Comparison of ENCODE assay signal across 30 cellular contexts in genomic region chr21:37210799-37211198, GRCh38.
"Had no signal": no experiment of that assay in that cellular context is flagged by ENCODE, and none has a peak within 500 bp of the region (broad histone marks: within the 10 kb centered on the region; RNA-seq: fewer than 3 reads in every experiment).

No MANE protein-coding gene starts in this region.

- H3K4me1 Mint-ChIP-seq: nephron had no signal

- ATAC-seq: natural killer cell; psoas muscle; right cardiac atrium; sciatic nerve; stimulated activated memory B cell treated with anti-CD40 and anti-IgM and Interleukin-4, amounts not matched to agents 10 μg/mL and 1 μg/mL and 100 μg/mL, for 72 hours; stimulated activated naive CD8-positive, alpha-beta T cell treated with anti-CD3 and anti-CD28 coated beads, Interleukin-15, Interleukin-2, amounts not matched to agents 100 U/mL and 50 U/mL, for 24 hours had no signal

- H2AFZ ChIP-seq: neural progenitor cell, parathyroid adenoma had no signal

- H3K4me3 ChIP-seq: neural progenitor cell, ovary, psoas muscle, skin epidermis, smooth muscle cell, spleen, stomach, thoracic aorta, thyroid gland, tibial nerve, upper lobe of left lung, vagina had no signal

- H3K27ac ChIP-seq: neural progenitor cell, ovary, parathyroid adenoma, psoas muscle, skin epidermis, spleen, stomach, thoracic aorta, thyroid gland, tibial nerve, upper lobe of left lung, vagina had no signal

- H3K4me3 Mint-ChIP-seq: natural killer cell; nephron; neural progenitor cell; stimulated activated memory B cell treated with anti-CD40 and anti-IgM and Interleukin-4, amounts not matched to agents 10 μg/mL and 1 μg/mL and 100 μg/mL, for 72 hours had no signal

- H3K9ac ChIP-seq: neural progenitor cell, parathyroid adenoma had no signal

- H3K79me2 ChIP-seq: parathyroid adenoma had no signal

- H3K27ac Mint-ChIP-seq: natural killer cell, nephron, neural progenitor cell, progenitor cell of endocrine pancreas had no signal

- H3K27me3 ChIP-seq: neural progenitor cell, ovary, spleen, stomach, thyroid gland, tibial nerve, upper lobe of left lung, vagina had no signal

- H3K27me3 Mint-ChIP-seq: progenitor cell of endocrine pancreas; stimulated activated memory B cell treated with anti-CD40 and anti-IgM and Interleukin-4, amounts not matched to agents 10 μg/mL and 1 μg/mL and 100 μg/mL, for 72 hours had no signal

- H3K4me2 ChIP-seq: neural progenitor cell, smooth muscle cell had no signal

- H3K4me1 ChIP-seq: neural progenitor cell, parathyroid adenoma had no signal

- H3K9me3 Mint-ChIP-seq: natural killer cell had no signal

- FAIRE-seq: urothelium cell line had no signal

- H3K36me3 ChIP-seq: neural progenitor cell, ovary, spleen, stomach, thoracic aorta, thyroid gland, tibial nerve, upper lobe of left lung, vagina had no signal

- DNase-seq: natural killer cell; occipital lobe; ovary; posterior cingulate gyrus; psoas muscle; right cardiac atrium; spleen; stimulated activated CD4-positive, alpha-beta T cell treated with anti-CD3 and anti-CD28 coated beads, Interleukin-12 subunit alpha, Interleukin-12 subunit beta, amount 100 ng/mL, for 4 hours; stimulated activated CD4-positive, alpha-beta T cell treated with anti-CD3 and anti-CD28 coated beads, Interleukin-1b, Interleukin-23, amount 100 ng/mL, for 48 hours; stimulated activated CD4-positive, alpha-beta T cell treated with anti-CD3 and anti-CD28 coated beads, Interleukin-4, amount 100 ng/mL, for 1 hour; stimulated activated CD4-positive, alpha-beta T cell treated with anti-CD3 and anti-CD28 coated beads, Interleukin-4, amount 100 ng/mL, for 4 hours; stimulated activated CD8-positive, alpha-beta memory T cell treated with anti-CD3 and anti-CD28 coated beads, Interleukin-4, amount 100 ng/mL, for 48 hours; stimulated activated naive CD4-positive, alpha-beta T cell; stimulated activated naive CD8-positive, alpha-beta T cell treated with anti-CD3 and anti-CD28 coated beads, Interleukin-15, Interleukin-2, amounts not matched to agents 100 U/mL and 50 U/mL, for 24 hours; stomach; thyroid gland; trophoblast cell; upper lobe of left lung had no signal

- H3K9me3 ChIP-seq: ovary, psoas muscle, stomach, thoracic aorta, thyroid gland, upper lobe of left lung, vagina had no signal
